In genomic region chr14:22394616-22395015, GRCh38 we compare ENCODE assay signal across 30 cellular contexts.
"Had no signal": no experiment of that assay in that cellular context is flagged by ENCODE, and none has a peak within 500 bp of the region (broad histone marks: within the 10 kb centered on the region; RNA-seq: fewer than 3 reads in every experiment).

No MANE protein-coding gene starts in this region.

- H3K36me3 Mint-ChIP-seq: activated naive CD4-positive, alpha-beta T cell treated with anti-CD3 and anti-CD28 coated beads, Interleukin-2, amount 50 U/mL, for 24 hours; activated naive CD8-positive, alpha-beta T cell treated with anti-CD3 and anti-CD28 coated beads, Interleukin-2, amount 10 ng/mL, durations not matched to agents 7 days and 5 days had no signal

- H3K4me3 Mint-ChIP-seq: activated CD4-positive, alpha-beta T cell treated with anti-CD3 and anti-CD28 coated beads, Interleukin-2, amount 10 ng/mL, durations not matched to agents 24 days and 14 days; activated CD8-positive, alpha-beta T cell treated with anti-CD3 and anti-CD28 coated beads for 36 hours; activated naive CD4-positive, alpha-beta T cell treated with anti-CD3 and anti-CD28 coated beads, Interleukin-2, amount 50 U/mL, for 24 hours; activated naive CD8-positive, alpha-beta T cell treated with anti-CD3 and anti-CD28 coated beads, Interleukin-2, amount 10 ng/mL, durations not matched to agents 7 days and 5 days; activated T-cell treated with anti-CD3 and anti-CD28 coated beads, Interleukin-2, amount 50 U/mL, for 24 hours had no signal

- H3K27ac Mint-ChIP-seq: activated CD4-positive, alpha-beta T cell treated with anti-CD3 and anti-CD28 coated beads, Interleukin-2, amount 10 ng/mL, durations not matched to agents 24 days and 14 days; activated CD8-positive, alpha-beta T cell treated with anti-CD3 and anti-CD28 coated beads for 36 hours; activated naive CD4-positive, alpha-beta T cell treated with anti-CD3 and anti-CD28 coated beads, Interleukin-2, amount 50 U/mL, for 24 hours; activated naive CD8-positive, alpha-beta T cell treated with anti-CD3 and anti-CD28 coated beads, Interleukin-2, amount 10 ng/mL, durations not matched to agents 7 days and 5 days; activated T-cell treated with anti-CD3 and anti-CD28 coated beads, Interleukin-2, amount 50 U/mL, for 24 hours; activated T-helper 2 cell treated with anti-CD3 and anti-CD28 coated beads, Interferon-gamma antibody, Interleukin-2, Interleukin-4, amounts not matched to agents 10 μg/mL and 5 μg/mL and 100 μg/mL, durations not matched to agents 14 hours and 24 hours and 36 hours had no signal

- H3K4me2 ChIP-seq: KMS-11, PC-9 had no signal

- H3K27ac ChIP-seq: body of pancreas, breast epithelium, KMS-11, PC-9, RWPE1, SK-N-MC had no signal

- H3K9me3 ChIP-seq: body of pancreas, breast epithelium had no signal

- ATAC-seq: activated CD8-positive, alpha-beta T cell treated with anti-CD3 and anti-CD28 coated beads for 36 hours; body of pancreas; Right ventricle myocardium inferior had no signal

- H3K4me3 ChIP-seq: body of pancreas, breast epithelium, PC-9, SK-N-MC had no signal

- H3K36me3 ChIP-seq: breast epithelium had no signal

- H3K27me3 Mint-ChIP-seq: activated CD4-positive, alpha-beta T cell treated with anti-CD3 and anti-CD28 coated beads, Interleukin-2, amount 10 ng/mL, durations not matched to agents 24 days and 14 days; activated CD8-positive, alpha-beta T cell treated with anti-CD3 and anti-CD28 coated beads for 36 hours; activated naive CD4-positive, alpha-beta T cell treated with anti-CD3 and anti-CD28 coated beads, Interleukin-2, amount 50 U/mL, for 24 hours; activated naive CD8-positive, alpha-beta T cell treated with anti-CD3 and anti-CD28 coated beads, Interleukin-2, amount 10 ng/mL, durations not matched to agents 7 days and 5 days; activated T-cell treated with anti-CD3 and anti-CD28 coated beads, Interleukin-2, amount 50 U/mL, for 24 hours had no signal

- DNase-seq: activated CD4-positive, alpha-beta T cell treated with anti-CD3 and anti-CD28 coated beads, Interleukin-2, amount 10 ng/mL, durations not matched to agents 24 days and 14 days; activated CD4-positive, alpha-beta T cell treated with anti-CD3 and anti-CD28 coated beads, Interleukin-2, amount 50 U/mL, for 4 hours; activated CD8-positive, alpha-beta T cell treated with anti-CD3 and anti-CD28 coated beads for 36 hours; activated gamma-delta T cell; activated naive CD4-positive, alpha-beta T cell treated with Interleukin-2 at 50 U/mL for 16 hours; activated naive CD8-positive, alpha-beta T cell treated with anti-CD3 and anti-CD28 coated beads, Interleukin-2, amount 10 ng/mL, durations not matched to agents 7 days and 5 days; activated T-cell treated with anti-CD3 and anti-CD28 coated beads, Interleukin-2, amount 50 U/mL, for 24 hours; amygdala; body of pancreas; MM.1S; NCI-H1092 treated with DMSO at 0.1 percent for 48 hours; NCI-H1417; NCI-H146; NCI-H187; NCI-H2029 treated with DMSO at 0.1 percent for 48 hours; NCI-H2107; NCI-H2171; NCI-H510A; NCI-H526; NCI-H748 treated with DMSO at 0.1 percent for 48 hours; NK-92 treated with Interleukin-12 subunit alpha and Interleukin-12 subunit beta, amount 100 ng/mL, for 24 hours; PC-9; SIG-M5 had no signal

- H3K4me1 Mint-ChIP-seq: activated CD4-positive, alpha-beta T cell treated with anti-CD3 and anti-CD28 coated beads, Interleukin-2, amount 10 ng/mL, durations not matched to agents 24 days and 14 days; activated naive CD8-positive, alpha-beta T cell treated with anti-CD3 and anti-CD28 coated beads, Interleukin-2, amount 10 ng/mL, durations not matched to agents 7 days and 5 days had no signal

- H3K9ac ChIP-seq: KMS-11 had no signal

- H3K9me3 Mint-ChIP-seq: activated CD4-positive, alpha-beta T cell treated with anti-CD3 and anti-CD28 coated beads, Interleukin-2, amount 10 ng/mL, durations not matched to agents 24 days and 14 days; activated CD8-positive, alpha-beta T cell treated with anti-CD3 and anti-CD28 coated beads for 36 hours; activated naive CD4-positive, alpha-beta T cell treated with anti-CD3 and anti-CD28 coated beads, Interleukin-2, amount 50 U/mL, for 24 hours; activated naive CD8-positive, alpha-beta T cell treated with anti-CD3 and anti-CD28 coated beads, Interleukin-2, amount 10 ng/mL, durations not matched to agents 7 days and 5 days; activated T-cell treated with anti-CD3 and anti-CD28 coated beads, Interleukin-2, amount 50 U/mL, for 24 hours; activated T-helper 2 cell treated with anti-CD3 and anti-CD28 coated beads, Interferon-gamma antibody, Interleukin-2, Interleukin-4, amounts not matched to agents 10 μg/mL and 5 μg/mL and 100 μg/mL, durations not matched to agents 14 hours and 24 hours and 36 hours had no signal

- H3K4me1 ChIP-seq: body of pancreas, breast epithelium had no signal

- H3K27me3 ChIP-seq: body of pancreas, breast epithelium had no signal
